ENCODE assay signal across 14 cellular contexts in genomic region chr18:13540783-13541182, GRCh38.
DNase-seq lines count a peak whose midpoint lies in the region; ATAC-seq and TF ChIP-seq lines count a peak whose summit lies in the region.
"Had no signal": no experiment of that assay in that cellular context is flagged by ENCODE, and none has a peak within 500 bp of the region (broad histone marks: within the 10 kb centered on the region; RNA-seq: fewer than 3 reads in every experiment).

No MANE protein-coding gene starts in this region.

- H3K4me1 Mint-ChIP-seq in activated T-cell treated with anti-CD3 and anti-CD28 coated beads, Interleukin-2, amount 50 U/mL, for 72 hours (ENCODE audit: low read depth): peaks cover 57% of the 10 kb centered on the region

- TF ChIP-seq CTCF in uterus (IDR thresholded peaks at IDR 0.05): no peak

- peak; percentile 71 to 91 for ATAC-seq in activated T-cell treated with anti-CD3 and anti-CD28 coated beads, Interleukin-2, amount 50 U/mL, for 72 hours (replicated peaks in 1 of 2)
- no peak for ATAC-seq in GM21529 (IDR thresholded peaks at IDR 0.05; ENCODE audit: unreplicated experiment)

- peak; percentile 49 for DNase-seq in stimulated activated CD4-positive, alpha-beta T cell treated with anti-CD3 and anti-CD28 coated beads, Interleukin-15, amount 100 ng/mL, for 24 hours
- DNase-seq in stimulated activated CD4-positive, alpha-beta T cell treated with anti-CD3 and anti-CD28 coated beads, Interleukin-2, amount 100 ng/mL, for 48 hours: no peak
- DNase-seq in activated T-cell treated with anti-CD3 and anti-CD28 coated beads, Interleukin-2, amount 50 U/mL, for 72 hours: peak; percentile 21 to 62
- DNase-seq in uterus (no peak), NCI-H774 (lab: John Stamatoyannopoulos, UW) (no peak), NCI-H748 (lab: John Stamatoyannopoulos, UW; ENCODE audit: unreplicated experiment) (no peak)
- DNase-seq: activated naive CD4-positive, alpha-beta T cell treated with anti-CD3 and anti-CD28 coated beads, Interleukin-2, amount 50 U/mL, for 16 hours; AML-193; midbrain; NCI-H1105; SJCRH30 had no signal

- no peaks in the 10 kb centered on the region for H3K27me3 Mint-ChIP-seq in activated T-cell treated with anti-CD3 and anti-CD28 coated beads, Interleukin-2, amount 50 U/mL, for 72 hours (ENCODE audit: low read depth)
- H3K27me3 Mint-ChIP-seq: dendritic cell treated with granulocyte-macrophage colony-stimulating factor and Interleukin-4, amounts not matched to agents 40 ng/mL and 50 ng/mL, for 4 days had no signal

- H3K9me3 ChIP-seq in uterus: no peaks in the 10 kb centered on the region
- H3K9me3 ChIP-seq: SJCRH30 had no signal

- H3K27ac Mint-ChIP-seq in activated T-cell treated with anti-CD3 and anti-CD28 coated beads, Interleukin-2, amount 50 U/mL, for 72 hours: peak overlapping the region; percentile 94
- H3K27ac Mint-ChIP-seq: dendritic cell treated with granulocyte-macrophage colony-stimulating factor and Interleukin-4, amounts not matched to agents 40 ng/mL and 50 ng/mL, for 4 days had no signal

- intact Hi-C loops in uterus (cut with DNase I; ENCODE audit: low total_unique reads): no loop called here

- peaks cover 0 to 1% of the 10 kb centered on the region in 2 donors for H3K36me3 Mint-ChIP-seq in activated T-cell treated with anti-CD3 and anti-CD28 coated beads, Interleukin-2, amount 50 U/mL, for 72 hours (ENCODE audit: insufficient read depth in 2 of 2)

- H3K4me3 ChIP-seq in rectal smooth muscle tissue (ENCODE audit: low read length) (peak overlapping the region; percentile 35), uterus (no peak overlapping the region)
- H3K4me3 ChIP-seq: SJCRH30 had no signal

- H3K36me3 ChIP-seq in rectal smooth muscle tissue (ENCODE audit: control insufficient read depth, insufficient read depth, low read length) (no peaks in the 10 kb centered on the region), uterus (no peaks in the 10 kb centered on the region)
- H3K36me3 ChIP-seq: SJCRH30 had no signal

- H3K27ac ChIP-seq in rectal smooth muscle tissue (ENCODE audit: low read depth, low read length) (peak overlapping the region; percentile 12), uterus (peak overlapping the region; percentile 62 to 80)
- H3K27ac ChIP-seq: SJCRH30 had no signal

- TF ChIP-seq POLR2A in uterus (IDR thresholded peaks at IDR 0.05): no peak

- H3K27me3 ChIP-seq in rectal smooth muscle tissue (ENCODE audit: control insufficient read depth, insufficient read depth, low read length) (no peaks in the 10 kb centered on the region), uterus (no peaks in the 10 kb centered on the region)
- H3K27me3 ChIP-seq: SJCRH30 had no signal

- peak overlapping the region; percentile 48 to 55 for H3K4me3 Mint-ChIP-seq in activated T-cell treated with anti-CD3 and anti-CD28 coated beads, Interleukin-2, amount 50 U/mL, for 72 hours
- H3K4me3 Mint-ChIP-seq: dendritic cell treated with granulocyte-macrophage colony-stimulating factor and Interleukin-4, amounts not matched to agents 40 ng/mL and 50 ng/mL, for 4 days had no signal

- no peak overlapping the region for H3K9ac ChIP-seq in rectal smooth muscle tissue (ENCODE audit: low read length)

- no peaks in the 10 kb centered on the region for H3K9me3 Mint-ChIP-seq in activated T-cell treated with anti-CD3 and anti-CD28 coated beads, Interleukin-2, amount 50 U/mL, for 72 hours
- H3K9me3 Mint-ChIP-seq: dendritic cell treated with granulocyte-macrophage colony-stimulating factor and Interleukin-4, amounts not matched to agents 40 ng/mL and 50 ng/mL, for 4 days had no signal

- H3K4me1 ChIP-seq in rectal smooth muscle tissue (ENCODE audit: control insufficient read depth, insufficient read depth, low read length) (peaks cover 47% of the 10 kb centered on the region), uterus (peaks cover 16% of the 10 kb centered on the region in 2 donors)
- H3K4me1 ChIP-seq: SJCRH30 had no signal

Comparison
In these comparisons a context has a peak if more than half of its experiments do, and no peak if none do; other contexts are left out.
1. DNase-seq: peak in stimulated activated CD4-positive, alpha-beta T cell treated with anti-CD3 and anti-CD28 coated beads, Interleukin-15, amount 100 ng/mL, for 24 hours (single experiment) and activated T-cell treated with anti-CD3 and anti-CD28 coated beads, Interleukin-2, amount 50 U/mL, for 72 hours (2 of 2); none in stimulated activated CD4-positive, alpha-beta T cell treated with anti-CD3 and anti-CD28 coated beads, Interleukin-2, amount 100 ng/mL, for 48 hours (0 of 2), uterus (0 of 2), NCI-H774 (single experiment) and NCI-H748 (single experiment).